In genomic region chr10:131072651-131073468, GRCh38 we compare ENCODE assay signal across 1 cellular context.
A peak's percentile ranks its signal among the peaks of the same experiment; 100 is the strongest.
TF ChIP-seq lines count a peak whose summit lies in the region.

No MANE protein-coding gene starts in this region.

TF ChIP-seq in HepG2, 621 proteins besides CTCF, POLR2A, EP300 and RAD21 (continued from another document):
- TF ChIP-seq MNT (IDR thresholded peaks at IDR 0.05) (peak; percentile 82), ZNF550 (CRISPR knock-in tag; IDR thresholded peaks at IDR 0.05; ENCODE audit: borderline replicate concordance) (no peak), PAWR (CRISPR knock-in tag; IDR thresholded peaks at IDR 0.05; ENCODE audit: borderline replicate concordance) (no peak), ZBTB8A (CRISPR knock-in tag; IDR thresholded peaks at IDR 0.05; ENCODE audit: borderline replicate concordance, low read depth) (no peak), ZNF263 (CRISPR knock-in tag; IDR thresholded peaks at IDR 0.05) (no peak), IKZF1 (IDR thresholded peaks at IDR 0.05) (peak; percentile 20; the same call in 1 of the 2 replicates)
- TF ChIP-seq, protein P1, sequence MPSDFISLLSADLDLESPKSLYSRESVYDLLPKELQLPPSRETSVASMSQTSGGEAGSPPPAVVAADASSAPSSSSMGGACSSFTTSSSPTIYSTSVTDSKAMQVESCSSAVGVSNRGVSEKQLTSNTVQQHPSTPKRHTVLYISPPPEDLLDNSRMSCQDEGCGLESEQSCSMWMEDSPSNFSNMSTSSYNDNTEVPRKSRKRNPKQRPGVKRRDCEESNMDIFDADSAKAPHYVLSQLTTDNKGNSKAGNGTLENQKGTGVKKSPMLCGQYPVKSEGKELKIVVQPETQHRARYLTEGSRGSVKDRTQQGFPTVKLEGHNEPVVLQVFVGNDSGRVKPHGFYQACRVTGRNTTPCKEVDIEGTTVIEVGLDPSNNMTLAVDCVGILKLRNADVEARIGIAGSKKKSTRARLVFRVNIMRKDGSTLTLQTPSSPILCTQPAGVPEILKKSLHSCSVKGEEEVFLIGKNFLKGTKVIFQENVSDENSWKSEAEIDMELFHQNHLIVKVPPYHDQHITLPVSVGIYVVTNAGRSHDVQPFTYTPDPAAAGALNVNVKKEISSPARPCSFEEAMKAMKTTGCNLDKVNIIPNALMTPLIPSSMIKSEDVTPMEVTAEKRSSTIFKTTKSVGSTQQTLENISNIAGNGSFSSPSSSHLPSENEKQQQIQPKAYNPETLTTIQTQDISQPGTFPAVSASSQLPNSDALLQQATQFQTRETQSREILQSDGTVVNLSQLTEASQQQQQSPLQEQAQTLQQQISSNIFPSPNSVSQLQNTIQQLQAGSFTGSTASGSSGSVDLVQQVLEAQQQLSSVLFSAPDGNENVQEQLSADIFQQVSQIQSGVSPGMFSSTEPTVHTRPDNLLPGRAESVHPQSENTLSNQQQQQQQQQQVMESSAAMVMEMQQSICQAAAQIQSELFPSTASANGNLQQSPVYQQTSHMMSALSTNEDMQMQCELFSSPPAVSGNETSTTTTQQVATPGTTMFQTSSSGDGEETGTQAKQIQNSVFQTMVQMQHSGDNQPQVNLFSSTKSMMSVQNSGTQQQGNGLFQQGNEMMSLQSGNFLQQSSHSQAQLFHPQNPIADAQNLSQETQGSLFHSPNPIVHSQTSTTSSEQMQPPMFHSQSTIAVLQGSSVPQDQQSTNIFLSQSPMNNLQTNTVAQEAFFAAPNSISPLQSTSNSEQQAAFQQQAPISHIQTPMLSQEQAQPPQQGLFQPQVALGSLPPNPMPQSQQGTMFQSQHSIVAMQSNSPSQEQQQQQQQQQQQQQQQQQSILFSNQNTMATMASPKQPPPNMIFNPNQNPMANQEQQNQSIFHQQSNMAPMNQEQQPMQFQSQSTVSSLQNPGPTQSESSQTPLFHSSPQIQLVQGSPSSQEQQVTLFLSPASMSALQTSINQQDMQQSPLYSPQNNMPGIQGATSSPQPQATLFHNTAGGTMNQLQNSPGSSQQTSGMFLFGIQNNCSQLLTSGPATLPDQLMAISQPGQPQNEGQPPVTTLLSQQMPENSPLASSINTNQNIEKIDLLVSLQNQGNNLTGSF (CRISPR knock-in tag; IDR thresholded peaks at IDR 0.05), result no peak
